ENCODE assay signal across 8 cellular contexts in the genomic region with DNA sequence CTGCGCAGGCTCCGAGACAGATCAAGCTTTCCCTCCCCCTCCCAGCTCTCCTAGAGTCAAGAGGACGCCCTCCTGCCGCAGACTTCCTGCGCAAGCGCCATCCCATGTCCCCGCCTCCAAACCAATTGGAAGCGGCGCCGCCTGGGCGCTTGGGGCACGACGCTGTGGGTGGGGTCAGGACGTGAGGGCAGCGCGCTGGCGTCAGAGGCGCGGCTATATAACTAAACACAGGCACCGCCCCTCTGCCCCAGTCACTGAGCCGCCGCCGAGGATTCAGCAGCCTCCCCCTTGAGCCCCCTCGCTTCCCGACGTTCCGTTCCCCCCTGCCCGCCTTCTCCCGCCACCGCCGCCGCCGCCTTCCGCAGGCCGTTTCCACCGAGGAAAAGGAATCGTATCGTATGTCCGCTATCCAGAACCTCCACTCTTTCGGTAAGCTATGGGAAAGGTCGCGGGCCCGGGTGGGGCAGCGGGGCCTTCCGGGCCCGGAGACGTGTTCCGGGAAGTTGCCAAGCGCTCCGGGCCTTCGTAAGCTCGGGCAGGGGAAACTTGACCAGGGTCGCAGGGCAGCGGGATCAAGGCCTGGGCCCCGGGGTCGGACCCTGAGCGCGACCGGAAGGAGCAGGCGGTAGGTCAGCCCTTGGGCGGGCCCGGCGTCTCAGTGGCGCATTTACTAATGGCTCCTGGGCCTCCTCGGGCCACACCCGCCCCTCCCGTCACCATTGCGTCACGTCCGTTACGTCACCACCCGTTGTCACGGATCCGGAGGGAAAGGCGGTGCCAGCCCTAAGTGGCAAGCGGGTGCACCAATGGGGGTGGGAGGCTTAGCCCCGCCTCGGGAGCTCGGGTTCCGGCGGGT. TPM values are rescaled to one million over a fixed set of nuclear protein-coding genes. Genes with fewer than 3 reads are reported as not detected.
DNase-seq lines count a peak whose midpoint lies in the region; ATAC-seq and TF ChIP-seq lines count a peak whose summit lies in the region.

EIF1 (plus strand) TSS at position 245 of the 856 bp plus-strand sequence; CDS start at position 399, 154 bp downstream.

- H2AFZ ChIP-seq in fibroblast of lung (ENCODE audit: low read length) = peak within 1 kb of the TSS; percentile 82

- H3K79me2 ChIP-seq in fibroblast of lung (ENCODE audit: control insufficient read depth, insufficient read depth, low read length) = peaks cover 24% of the 10 kb centered on the region

- H3K9me3 ChIP-seq in RWPE2 (ENCODE audit: severe bottlenecking) = no peaks in the 10 kb centered on the region
- no peaks in the 10 kb centered on the region for H3K9me3 ChIP-seq in fibroblast of lung (ENCODE audit: control insufficient read depth, insufficient read depth, low read depth, low read length)

- intact Hi-C loops in activated T-helper 2 cell treated with anti-CD3 and anti-CD28 coated beads, Interferon-gamma antibody, Interleukin-2, Interleukin-4, amounts not matched to agents 10 μg/mL and 5 μg/mL and 100 μg/mL, durations not matched to agents 14 hours and 24 hours and 36 hours (cut with micrococcal nuclease) = loop anchor here (1.0 kb wide), 2 partner anchors 10 to 23 kb away; no protein-coding TSS in a partner anchor

- TF ChIP-seq CTCF in RWPE2 (IDR thresholded peaks at IDR 0.05; ENCODE audit: poor library complexity, severe bottlenecking) (no peak), fibroblast of lung (conservative IDR thresholded peaks at IDR 0.05 in 1 of 2, IDR thresholded peaks at IDR 0.05 in 1 of 2; ENCODE audit: low read depth in 1 of 2, low read length in 2 of 2) (no peak)

- POLR2A ChIA-PET in naive thymus-derived CD8-positive, alpha-beta T cell (lab: Charles Lee) = interaction anchor here (0.6 to 5.9 kb wide), 65 partner anchors 10 to 1795 kb away, joined by 3 to 271 read pairs (median 4); partner anchors contain the start of genes ACLY, CASC3, DHX58 and DHX8

- peak; percentile 71 for ATAC-seq in RWPE2 (ENCODE audit: low read depth)
- ATAC-seq in naive thymus-derived CD8-positive, alpha-beta T cell = peak; percentile 68 to 75

- H3K4me2 ChIP-seq in fibroblast of lung (ENCODE audit: extremely low read depth, insufficient read depth, low read length) = peak within 1 kb of the TSS; percentile 100

- H3K27ac Mint-ChIP-seq in activated T-helper 2 cell treated with anti-CD3 and anti-CD28 coated beads, Interferon-gamma antibody, Interleukin-2, Interleukin-4, amounts not matched to agents 10 μg/mL and 5 μg/mL and 100 μg/mL, durations not matched to agents 14 hours and 24 hours and 36 hours = peak within 1 kb of the TSS; percentile 98
- H3K27ac Mint-ChIP-seq in naive thymus-derived CD8-positive, alpha-beta T cell = peak within 1 kb of the TSS; percentile 97 to 100 (median 99)

- peak within 1 kb of the TSS; percentile 100 for H3K9ac ChIP-seq in fibroblast of lung (ENCODE audit: insufficient read depth, low read length)

- no peaks in the 10 kb centered on the region for H3K9me3 Mint-ChIP-seq in activated T-helper 2 cell treated with anti-CD3 and anti-CD28 coated beads, Interferon-gamma antibody, Interleukin-2, Interleukin-4, amounts not matched to agents 10 μg/mL and 5 μg/mL and 100 μg/mL, durations not matched to agents 14 hours and 24 hours and 36 hours
- H3K9me3 Mint-ChIP-seq in naive thymus-derived CD8-positive, alpha-beta T cell = peaks cover 0 to 2% (median 0%) of the 10 kb centered on the region in 9 donors

- H3K4me3 Mint-ChIP-seq in activated T-helper 2 cell treated with anti-CD3 and anti-CD28 coated beads, Interferon-gamma antibody, Interleukin-2, Interleukin-4, amounts not matched to agents 10 μg/mL and 5 μg/mL and 100 μg/mL, durations not matched to agents 14 hours and 24 hours and 36 hours (ENCODE audit: low read depth) = peak within 1 kb of the TSS; percentile 96
- peak within 1 kb of the TSS; percentile 90 to 99 (median 96) for H3K4me3 Mint-ChIP-seq in naive thymus-derived CD8-positive, alpha-beta T cell

- H3K4me1 Mint-ChIP-seq in activated T-helper 2 cell treated with anti-CD3 and anti-CD28 coated beads, Interferon-gamma antibody, Interleukin-2, Interleukin-4, amounts not matched to agents 10 μg/mL and 5 μg/mL and 100 μg/mL, durations not matched to agents 14 hours and 24 hours and 36 hours (ENCODE audit: low read depth) = peaks cover 15% of the 10 kb centered on the region
- peaks cover 26 to 47% (median 45%) of the 10 kb centered on the region in 4 donors for H3K4me1 Mint-ChIP-seq in naive thymus-derived CD8-positive, alpha-beta T cell

- H3K4me1 ChIP-seq in RWPE2 (ENCODE audit: insufficient read depth, poor library complexity, severe bottlenecking) (peaks cover 3% of the 10 kb centered on the region), fibroblast of lung (ENCODE audit: control insufficient read depth, extremely low read depth, insufficient read depth, low read length) (peaks cover 8% of the 10 kb centered on the region)

- peak within 1 kb of the TSS; percentile 88 for H3K27ac ChIP-seq in RWPE2 (ENCODE audit: poor library complexity, severe bottlenecking)
- peak within 1 kb of the TSS; percentile 100 for H3K27ac ChIP-seq in fibroblast of lung (ENCODE audit: insufficient read depth, low read length)

- no peaks in the 10 kb centered on the region for H3K27me3 Mint-ChIP-seq in activated T-helper 2 cell treated with anti-CD3 and anti-CD28 coated beads, Interferon-gamma antibody, Interleukin-2, Interleukin-4, amounts not matched to agents 10 μg/mL and 5 μg/mL and 100 μg/mL, durations not matched to agents 14 hours and 24 hours and 36 hours (ENCODE audit: low read depth)
- H3K27me3 Mint-ChIP-seq in naive thymus-derived CD8-positive, alpha-beta T cell = no peaks in the 10 kb centered on the region

- peak; percentile 99 for DNase-seq in EH (ENCODE audit: low read depth)
- DNase-seq in H4 (ENCODE audit: low spot score) = peak; percentile 99
- DNase-seq in LoVo (ENCODE audit: low spot score) = peak; percentile 99
- peak; percentile 99 for DNase-seq in RWPE2 (ENCODE audit: low spot score)
- DNase-seq in activated T-helper 2 cell treated with anti-CD3 and anti-CD28 coated beads, Interferon-gamma antibody, Interleukin-2, Interleukin-4, amounts not matched to agents 10 μg/mL and 5 μg/mL and 100 μg/mL, durations not matched to agents 14 hours and 24 hours and 36 hours (ENCODE audit: low spot score) = peak; percentile 99
- peak; percentile 99 to 100 for DNase-seq in fibroblast of lung (ENCODE audit: low read depth in 2 of 2)
- DNase-seq in naive thymus-derived CD8-positive, alpha-beta T cell = peak; percentile 96 to 100 (median 100)
- DNase-seq in stimulated activated naive CD4-positive, alpha-beta T cell (lab: John Stamatoyannopoulos, UW) = peak; percentile 98 to 99 (median 99)

- H3K36me3 Mint-ChIP-seq in activated T-helper 2 cell treated with anti-CD3 and anti-CD28 coated beads, Interferon-gamma antibody, Interleukin-2, Interleukin-4, amounts not matched to agents 10 μg/mL and 5 μg/mL and 100 μg/mL, durations not matched to agents 14 hours and 24 hours and 36 hours (ENCODE audit: low read depth) = peaks cover 51% of the 10 kb centered on the region
- H3K36me3 Mint-ChIP-seq in naive thymus-derived CD8-positive, alpha-beta T cell = peaks cover 11 to 53% (median 27%) of the 10 kb centered on the region in 3 donors

- no peaks in the 10 kb centered on the region for H3K27me3 ChIP-seq in RWPE2 (ENCODE audit: insufficient read depth, poor library complexity, severe bottlenecking)
- H3K27me3 ChIP-seq in fibroblast of lung (ENCODE audit: control insufficient read depth, insufficient read depth, low read length) = peaks cover 1% of the 10 kb centered on the region

- H3K4me3 ChIP-seq in RWPE2 (ENCODE audit: severe bottlenecking) (peak within 1 kb of the TSS; percentile 98), fibroblast of lung (replicated peaks in 1 of 4; ENCODE audit: control extremely low read depth in 1 of 4, insufficient read depth in 1 of 4, low read depth in 3 of 4, low read length in 4 of 4) (peak within 1 kb of the TSS; percentile 68 to 95 (median 85))

- H3K36me3 ChIP-seq in RWPE2 (ENCODE audit: low read depth) (peaks cover 44% of the 10 kb centered on the region), fibroblast of lung (ENCODE audit: control insufficient read depth, insufficient read depth, low read length) (peaks cover 23% of the 10 kb centered on the region)

- H4K20me1 ChIP-seq in fibroblast of lung (ENCODE audit: control insufficient read depth, extremely low read depth, insufficient read depth, low read length) = peaks cover 9% of the 10 kb centered on the region

RNA-seq across cellular contexts. Expression of gene EIF1, which starts in this region (rescaled TPM):
- total RNA-seq in H4 (2014; rRNA removed; shearing (Covaris generic)) = 86.6 and 90.0 TPM in 2 replicates
- total RNA-seq in activated T-helper 2 cell treated with anti-CD3 and anti-CD28 coated beads, Interferon-gamma antibody, Interleukin-2, Interleukin-4, amounts not matched to agents 10 μg/mL and 5 μg/mL and 100 μg/mL, durations not matched to agents 14 hours and 24 hours and 36 hours = 779 and 785 TPM in 2 replicates
- total RNA-seq in fibroblast of lung = 112 and 145 TPM in 2 replicates
- 225 and 256 TPM in 2 replicates for polyA plus RNA-seq in fibroblast of lung
- polyA plus RNA-seq in fibroblast of lung (2012) = 864 and 925 TPM in 2 replicates
- 166 and 208 TPM in 2 replicates for polyA minus RNA-seq in fibroblast of lung (ENCODE audit: low replicate concordance)
- 1,000 to 10,000 TPM; 1,007 to 1,051 TPM for total RNA-seq in naive thymus-derived CD8-positive, alpha-beta T cell
- polyA plus RNA-seq in naive thymus-derived CD8-positive, alpha-beta T cell = 1,000 to 10,000 TPM; 1,100 to 1,335 (median 1,160) TPM

Comparison
In these comparisons a context has a peak if more than half of its experiments do, and no peak if none do; other contexts are left out.
1. Peak in every context shown above with its lines: DNase-seq, ATAC-seq, H3K4me3 ChIP-seq and H3K27ac ChIP-seq.